Comparison of ENCODE assay signal across 1 cellular context in the genomic region with DNA sequence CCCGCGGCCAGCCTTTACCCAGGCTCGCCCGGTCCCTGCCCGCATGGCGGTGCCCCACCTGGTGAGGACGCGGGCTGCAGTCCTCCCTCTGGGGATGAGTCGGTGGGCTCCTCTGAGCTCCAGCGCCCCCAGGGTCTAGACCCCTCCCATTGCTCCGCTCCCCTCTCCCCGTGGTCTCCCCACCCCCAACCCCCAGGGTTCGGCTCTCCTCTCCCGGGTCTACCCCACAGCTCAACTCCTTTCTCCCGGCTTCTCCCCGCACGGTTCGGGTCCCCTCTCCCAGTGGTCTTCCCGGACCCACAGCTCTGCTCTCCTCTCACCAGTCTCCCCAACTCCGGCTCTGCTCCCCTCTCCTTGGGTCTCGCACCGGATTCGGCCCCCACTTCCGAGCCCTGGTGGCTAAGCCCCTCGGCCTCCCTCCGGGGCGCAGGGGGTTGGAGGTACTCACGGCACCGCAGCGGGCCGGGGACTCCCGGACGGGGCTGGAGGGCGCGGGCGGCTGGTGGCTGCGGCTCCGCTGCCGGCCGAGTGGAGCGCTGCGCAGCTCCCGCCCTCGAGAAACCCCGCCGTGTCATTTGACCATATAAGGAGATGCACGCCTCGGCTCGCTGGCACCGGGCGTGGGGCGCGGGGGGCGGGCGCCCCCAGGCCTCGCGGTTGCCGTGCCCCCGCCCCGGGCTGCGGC.
TF ChIP-seq lines count a peak whose summit lies in the region.

A gene with protein sequence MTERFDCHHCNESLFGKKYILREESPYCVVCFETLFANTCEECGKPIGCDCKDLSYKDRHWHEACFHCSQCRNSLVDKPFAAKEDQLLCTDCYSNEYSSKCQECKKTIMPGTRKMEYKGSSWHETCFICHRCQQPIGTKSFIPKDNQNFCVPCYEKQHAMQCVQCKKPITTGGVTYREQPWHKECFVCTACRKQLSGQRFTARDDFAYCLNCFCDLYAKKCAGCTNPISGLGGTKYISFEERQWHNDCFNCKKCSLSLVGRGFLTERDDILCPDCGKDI (minus strand): TSS at position 530 of the 685 bp plus-strand sequence. CDS start 12,535 bp downstream, outside the sequence.

TF ChIP-seq in HepG2, 621 proteins besides CTCF, POLR2A, EP300 and RAD21 (continued from another document and continues in another):
- TF ChIP-seq, protein P1, sequence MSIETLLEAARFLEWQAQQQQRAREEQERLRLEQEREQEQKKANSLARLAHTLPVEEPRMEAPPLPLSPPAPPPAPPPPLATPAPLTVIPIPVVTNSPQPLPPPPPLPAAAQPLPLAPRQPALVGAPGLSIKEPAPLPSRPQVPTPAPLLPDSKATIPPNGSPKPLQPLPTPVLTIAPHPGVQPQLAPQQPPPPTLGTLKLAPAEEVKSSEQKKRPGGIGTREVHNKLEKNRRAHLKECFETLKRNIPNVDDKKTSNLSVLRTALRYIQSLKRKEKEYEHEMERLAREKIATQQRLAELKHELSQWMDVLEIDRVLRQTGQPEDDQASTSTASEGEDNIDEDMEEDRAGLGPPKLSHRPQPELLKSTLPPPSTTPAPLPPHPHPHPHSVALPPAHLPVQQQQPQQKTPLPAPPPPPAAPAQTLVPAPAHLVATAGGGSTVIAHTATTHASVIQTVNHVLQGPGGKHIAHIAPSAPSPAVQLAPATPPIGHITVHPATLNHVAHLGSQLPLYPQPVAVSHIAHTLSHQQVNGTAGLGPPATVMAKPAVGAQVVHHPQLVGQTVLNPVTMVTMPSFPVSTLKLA (IDR thresholded peaks at IDR 0.05) = no peak
- peak; percentile 93; the same call in 1 of the 2 replicates for TF ChIP-seq ZBTB38 (CRISPR knock-in tag; IDR thresholded peaks at IDR 0.05)
- TF ChIP-seq, protein P2, sequence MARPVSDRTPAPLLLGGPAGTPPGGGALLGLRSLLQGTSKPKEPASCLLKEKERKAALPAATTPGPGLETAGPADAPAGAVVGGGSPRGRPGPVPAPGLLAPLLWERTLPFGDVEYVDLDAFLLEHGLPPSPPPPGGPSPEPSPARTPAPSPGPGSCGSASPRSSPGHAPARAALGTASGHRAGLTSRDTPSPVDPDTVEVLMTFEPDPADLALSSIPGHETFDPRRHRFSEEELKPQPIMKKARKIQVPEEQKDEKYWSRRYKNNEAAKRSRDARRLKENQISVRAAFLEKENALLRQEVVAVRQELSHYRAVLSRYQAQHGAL (CRISPR knock-in tag; IDR thresholded peaks at IDR 0.05; ENCODE audit: not compliant biosample characterization) = no peak
- TF ChIP-seq ZNF775 (CRISPR knock-in tag; IDR thresholded peaks at IDR 0.05; ENCODE audit: borderline replicate concordance) = no peak
- no peak for TF ChIP-seq CEBPG (CRISPR knock-in tag; IDR thresholded peaks at IDR 0.05)
- no peak for TF ChIP-seq MBD4 (IDR thresholded peaks at IDR 0.05; ENCODE audit: borderline replicate concordance, low read length)
- TF ChIP-seq ZNF713 (CRISPR knock-in tag; IDR thresholded peaks at IDR 0.05) = no peak; the same call in 1 of the 2 replicates
- no peak for TF ChIP-seq ATM (IDR thresholded peaks at IDR 0.05; ENCODE audit: borderline replicate concordance)
- TF ChIP-seq, protein P3, sequence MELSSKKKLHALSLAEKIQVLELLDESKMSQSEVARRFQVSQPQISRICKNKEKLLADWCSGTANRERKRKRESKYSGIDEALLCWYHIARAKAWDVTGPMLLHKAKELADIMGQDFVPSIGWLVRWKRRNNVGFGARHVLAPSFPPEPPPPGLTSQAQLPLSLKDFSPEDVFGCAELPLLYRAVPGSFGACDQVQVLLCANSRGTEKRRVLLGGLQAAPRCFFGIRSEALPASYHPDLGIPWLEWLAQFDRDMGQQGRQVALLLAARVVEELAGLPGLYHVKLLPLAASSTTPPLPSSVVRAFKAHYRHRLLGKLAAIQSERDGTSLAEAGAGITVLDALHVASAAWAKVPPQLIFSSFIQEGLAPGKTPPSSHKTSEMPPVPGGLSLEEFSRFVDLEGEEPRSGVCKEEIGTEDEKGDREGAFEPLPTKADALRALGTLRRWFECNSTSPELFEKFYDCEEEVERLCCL (CRISPR knock-in tag; IDR thresholded peaks at IDR 0.05; ENCODE audit: borderline replicate concordance) = no peak
- TF ChIP-seq, protein P4, sequence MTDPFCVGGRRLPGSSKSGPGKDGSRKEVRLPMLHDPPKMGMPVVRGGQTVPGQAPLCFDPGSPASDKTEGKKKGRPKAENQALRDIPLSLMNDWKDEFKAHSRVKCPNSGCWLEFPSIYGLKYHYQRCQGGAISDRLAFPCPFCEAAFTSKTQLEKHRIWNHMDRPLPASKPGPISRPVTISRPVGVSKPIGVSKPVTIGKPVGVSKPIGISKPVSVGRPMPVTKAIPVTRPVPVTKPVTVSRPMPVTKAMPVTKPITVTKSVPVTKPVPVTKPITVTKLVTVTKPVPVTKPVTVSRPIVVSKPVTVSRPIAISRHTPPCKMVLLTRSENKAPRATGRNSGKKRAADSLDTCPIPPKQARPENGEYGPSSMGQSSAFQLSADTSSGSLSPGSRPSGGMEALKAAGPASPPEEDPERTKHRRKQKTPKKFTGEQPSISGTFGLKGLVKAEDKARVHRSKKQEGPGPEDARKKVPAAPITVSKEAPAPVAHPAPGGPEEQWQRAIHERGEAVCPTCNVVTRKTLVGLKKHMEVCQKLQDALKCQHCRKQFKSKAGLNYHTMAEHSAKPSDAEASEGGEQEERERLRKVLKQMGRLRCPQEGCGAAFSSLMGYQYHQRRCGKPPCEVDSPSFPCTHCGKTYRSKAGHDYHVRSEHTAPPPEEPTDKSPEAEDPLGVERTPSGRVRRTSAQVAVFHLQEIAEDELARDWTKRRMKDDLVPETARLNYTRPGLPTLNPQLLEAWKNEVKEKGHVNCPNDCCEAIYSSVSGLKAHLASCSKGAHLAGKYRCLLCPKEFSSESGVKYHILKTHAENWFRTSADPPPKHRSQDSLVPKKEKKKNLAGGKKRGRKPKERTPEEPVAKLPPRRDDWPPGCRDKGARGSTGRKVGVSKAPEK (CRISPR knock-in tag; IDR thresholded peaks at IDR 0.05; ENCODE audit: borderline replicate concordance) = no peak
- TF ChIP-seq ZEB1 (IDR thresholded peaks at IDR 0.05; ENCODE audit: insufficient replicate concordance, low read depth) = no peak
- TF ChIP-seq, protein P5, sequence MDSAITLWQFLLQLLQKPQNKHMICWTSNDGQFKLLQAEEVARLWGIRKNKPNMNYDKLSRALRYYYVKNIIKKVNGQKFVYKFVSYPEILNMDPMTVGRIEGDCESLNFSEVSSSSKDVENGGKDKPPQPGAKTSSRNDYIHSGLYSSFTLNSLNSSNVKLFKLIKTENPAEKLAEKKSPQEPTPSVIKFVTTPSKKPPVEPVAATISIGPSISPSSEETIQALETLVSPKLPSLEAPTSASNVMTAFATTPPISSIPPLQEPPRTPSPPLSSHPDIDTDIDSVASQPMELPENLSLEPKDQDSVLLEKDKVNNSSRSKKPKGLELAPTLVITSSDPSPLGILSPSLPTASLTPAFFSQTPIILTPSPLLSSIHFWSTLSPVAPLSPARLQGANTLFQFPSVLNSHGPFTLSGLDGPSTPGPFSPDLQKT (CRISPR knock-in tag; IDR thresholded peaks at IDR 0.05; ENCODE audit: borderline replicate concordance) = no peak
- TF ChIP-seq, protein P6, sequence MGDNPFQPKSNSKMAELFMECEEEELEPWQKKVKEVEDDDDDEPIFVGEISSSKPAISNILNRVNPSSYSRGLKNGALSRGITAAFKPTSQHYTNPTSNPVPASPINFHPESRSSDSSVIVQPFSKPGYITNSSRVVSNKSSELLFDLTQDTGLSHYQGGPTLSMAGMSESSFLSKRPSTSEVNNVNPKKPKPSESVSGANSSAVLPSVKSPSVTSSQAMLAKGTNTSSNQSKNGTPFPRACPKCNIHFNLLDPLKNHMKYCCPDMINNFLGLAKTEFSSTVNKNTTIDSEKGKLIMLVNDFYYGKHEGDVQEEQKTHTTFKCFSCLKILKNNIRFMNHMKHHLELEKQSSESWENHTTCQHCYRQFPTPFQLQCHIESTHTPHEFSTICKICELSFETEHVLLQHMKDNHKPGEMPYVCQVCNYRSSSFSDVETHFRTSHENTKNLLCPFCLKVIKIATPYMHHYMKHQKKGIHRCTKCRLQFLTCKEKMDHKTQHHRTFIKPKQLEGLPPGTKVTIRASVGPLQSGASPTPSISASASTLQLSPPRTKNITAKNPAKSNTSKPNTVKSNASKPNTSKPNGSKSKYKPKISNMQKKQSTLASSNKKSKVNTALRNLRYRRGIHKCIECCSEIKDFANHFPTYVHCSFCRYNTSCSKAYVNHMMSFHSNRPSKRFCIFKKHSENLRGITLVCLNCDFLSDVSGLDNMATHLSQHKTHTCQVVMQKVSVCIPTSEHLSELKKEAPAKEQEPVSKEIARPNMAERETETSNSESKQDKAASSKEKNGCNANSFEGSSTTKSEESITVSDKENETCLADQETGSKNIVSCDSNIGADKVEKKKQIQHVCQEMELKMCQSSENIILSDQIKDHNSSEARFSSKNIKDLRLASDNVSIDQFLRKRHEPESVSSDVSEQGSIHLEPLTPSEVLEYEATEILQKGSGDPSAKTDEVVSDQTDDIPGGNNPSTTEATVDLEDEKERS (CRISPR knock-in tag; IDR thresholded peaks at IDR 0.05) = no peak
- TF ChIP-seq NFYB (CRISPR knock-in tag; IDR thresholded peaks at IDR 0.05) = no peak
- TF ChIP-seq JUN (CRISPR knock-in tag; IDR thresholded peaks at IDR 0.05) = no peak
- TF ChIP-seq RARG (CRISPR knock-in tag; IDR thresholded peaks at IDR 0.05; ENCODE audit: low read depth) = no peak
- TF ChIP-seq PRMT3 (CRISPR knock-in tag; IDR thresholded peaks at IDR 0.05; ENCODE audit: borderline replicate concordance, low read depth) = no peak
- TF ChIP-seq ZFX (CRISPR knock-in tag; IDR thresholded peaks at IDR 0.05; ENCODE audit: low read depth) = peak; percentile 37; the same call in 1 of the 2 replicates
- TF ChIP-seq NFIB (CRISPR knock-in tag; IDR thresholded peaks at IDR 0.05; ENCODE audit: borderline replicate concordance) = no peak
- TF ChIP-seq POLR2G (IDR thresholded peaks at IDR 0.05; ENCODE audit: low read depth, low read length) = peak; percentile 72
- TF ChIP-seq ZNF652 (CRISPR knock-in tag; IDR thresholded peaks at IDR 0.05; ENCODE audit: borderline replicate concordance, low read depth) = no peak
- TF ChIP-seq RFXANK (CRISPR knock-in tag; IDR thresholded peaks at IDR 0.05) = no peak
- TF ChIP-seq, protein P7, sequence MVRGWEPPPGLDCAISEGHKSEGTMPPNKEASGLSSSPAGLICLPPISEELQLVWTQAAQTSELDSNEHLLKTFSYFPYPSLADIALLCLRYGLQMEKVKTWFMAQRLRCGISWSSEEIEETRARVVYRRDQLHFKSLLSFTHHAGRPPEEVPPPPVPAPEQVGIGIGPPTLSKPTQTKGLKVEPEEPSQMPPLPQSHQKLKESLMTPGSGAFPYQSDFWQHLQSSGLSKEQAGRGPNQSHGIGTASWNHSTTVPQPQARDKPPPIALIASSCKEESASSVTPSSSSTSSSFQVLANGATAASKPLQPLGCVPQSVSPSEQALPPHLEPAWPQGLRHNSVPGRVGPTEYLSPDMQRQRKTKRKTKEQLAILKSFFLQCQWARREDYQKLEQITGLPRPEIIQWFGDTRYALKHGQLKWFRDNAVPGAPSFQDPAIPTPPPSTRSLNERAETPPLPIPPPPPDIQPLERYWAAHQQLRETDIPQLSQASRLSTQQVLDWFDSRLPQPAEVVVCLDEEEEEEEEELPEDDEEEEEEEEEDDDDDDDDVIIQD (CRISPR knock-in tag; IDR thresholded peaks at IDR 0.05; ENCODE audit: low read depth) = no peak
- TF ChIP-seq ZNF878 (CRISPR knock-in tag; IDR thresholded peaks at IDR 0.05) = no peak
- no peak for TF ChIP-seq ARNT (IDR thresholded peaks at IDR 0.05)
- TF ChIP-seq CBX5 (CRISPR knock-in tag; IDR thresholded peaks at IDR 0.05; ENCODE audit: borderline replicate concordance) = no peak
- TF ChIP-seq ZNF577 (CRISPR knock-in tag; IDR thresholded peaks at IDR 0.05; ENCODE audit: borderline replicate concordance, low read depth) = no peak
- TF ChIP-seq ISX (CRISPR knock-in tag; conservative IDR thresholded peaks at IDR 0.05) = no peak
- TF ChIP-seq ZNF780A (CRISPR knock-in tag; IDR thresholded peaks at IDR 0.05) = no peak
- TF ChIP-seq ZNF317 (CRISPR knock-in tag; IDR thresholded peaks at IDR 0.05) = no peak
- TF ChIP-seq ZNF333 (CRISPR knock-in tag; IDR thresholded peaks at IDR 0.05; ENCODE audit: borderline replicate concordance) = no peak
- TF ChIP-seq ZNF33A (CRISPR knock-in tag; IDR thresholded peaks at IDR 0.05; ENCODE audit: borderline replicate concordance) = no peak
- TF ChIP-seq TBX2 (CRISPR knock-in tag; IDR thresholded peaks at IDR 0.05; ENCODE audit: borderline replicate concordance) = peak; percentile 56; the same call in 1 of the 2 replicates
- TF ChIP-seq SETDB1 (CRISPR knock-in tag; IDR thresholded peaks at IDR 0.05; ENCODE audit: borderline replicate concordance) = no peak
- TF ChIP-seq, protein P8, sequence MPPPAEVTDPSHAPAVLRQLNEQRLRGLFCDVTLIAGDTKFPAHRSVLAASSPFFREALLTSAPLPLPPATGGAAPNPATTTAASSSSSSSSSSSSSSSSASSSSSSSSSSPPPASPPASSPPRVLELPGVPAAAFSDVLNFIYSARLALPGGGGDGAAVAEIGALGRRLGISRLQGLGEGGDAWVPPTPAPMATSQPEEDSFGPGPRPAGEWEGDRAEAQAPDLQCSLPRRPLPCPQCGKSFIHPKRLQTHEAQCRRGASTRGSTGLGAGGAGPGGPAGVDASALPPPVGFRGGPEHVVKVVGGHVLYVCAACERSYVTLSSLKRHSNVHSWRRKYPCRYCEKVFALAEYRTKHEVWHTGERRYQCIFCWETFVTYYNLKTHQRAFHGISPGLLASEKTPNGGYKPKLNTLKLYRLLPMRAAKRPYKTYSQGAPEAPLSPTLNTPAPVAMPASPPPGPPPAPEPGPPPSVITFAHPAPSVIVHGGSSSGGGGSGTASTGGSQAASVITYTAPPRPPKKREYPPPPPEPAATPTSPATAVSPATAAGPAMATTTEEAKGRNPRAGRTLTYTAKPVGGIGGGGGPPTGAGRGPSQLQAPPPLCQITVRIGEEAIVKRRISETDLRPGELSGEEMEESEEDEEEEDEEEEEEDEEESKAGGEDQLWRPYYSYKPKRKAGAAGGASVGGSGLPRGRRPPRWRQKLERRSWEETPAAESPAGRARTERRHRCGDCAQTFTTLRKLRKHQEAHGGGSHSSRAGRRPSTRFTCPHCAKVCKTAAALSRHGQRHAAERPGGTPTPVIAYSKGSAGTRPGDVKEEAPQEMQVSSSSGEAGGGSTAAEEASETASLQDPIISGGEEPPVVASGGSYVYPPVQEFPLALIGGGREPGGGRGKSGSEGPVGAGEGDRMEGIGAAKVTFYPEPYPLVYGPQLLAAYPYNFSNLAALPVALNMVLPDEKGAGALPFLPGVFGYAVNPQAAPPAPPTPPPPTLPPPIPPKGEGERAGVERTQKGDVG (CRISPR knock-in tag; IDR thresholded peaks at IDR 0.05; ENCODE audit: borderline replicate concordance) = no peak
- TF ChIP-seq RORA (CRISPR knock-in tag; IDR thresholded peaks at IDR 0.05) = no peak
- TF ChIP-seq, protein P9, sequence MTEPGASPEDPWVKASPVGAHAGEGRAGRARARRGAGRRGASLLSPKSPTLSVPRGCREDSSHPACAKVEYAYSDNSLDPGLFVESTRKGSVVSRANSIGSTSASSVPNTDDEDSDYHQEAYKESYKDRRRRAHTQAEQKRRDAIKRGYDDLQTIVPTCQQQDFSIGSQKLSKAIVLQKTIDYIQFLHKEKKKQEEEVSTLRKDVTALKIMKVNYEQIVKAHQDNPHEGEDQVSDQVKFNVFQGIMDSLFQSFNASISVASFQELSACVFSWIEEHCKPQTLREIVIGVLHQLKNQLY (CRISPR knock-in tag; IDR thresholded peaks at IDR 0.05) = no peak; the same call in 1 of the 2 replicates
